ENCODE assay signal across 17 cellular contexts in the genomic region with DNA sequence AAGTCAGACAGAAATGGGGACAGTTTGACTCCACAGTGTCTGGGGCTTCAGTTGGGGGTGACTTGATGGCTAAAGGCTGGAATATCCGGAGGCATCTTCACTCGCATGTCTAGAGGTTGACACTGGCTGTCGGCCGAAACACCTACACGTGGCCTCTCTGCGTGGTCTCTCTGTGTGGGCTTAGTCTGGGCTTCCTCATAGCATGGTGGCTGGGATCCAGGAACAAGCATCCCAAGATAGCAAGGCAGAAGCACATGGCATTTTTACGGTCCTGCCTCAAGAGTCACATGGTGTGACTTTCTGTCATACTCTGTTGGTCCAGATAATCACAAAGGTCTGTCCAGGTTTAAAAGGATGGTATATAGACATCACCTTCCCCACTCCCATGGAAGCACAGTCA. TPM values are rescaled to one million over a fixed set of nuclear protein-coding genes. Genes with fewer than 3 reads are reported as not detected.
DNase-seq lines count a peak whose midpoint lies in the region; ATAC-seq and TF ChIP-seq lines count a peak whose summit lies in the region.
"Had no signal": no experiment of that assay in that cellular context is flagged by ENCODE, and none has a peak within 500 bp of the region (broad histone marks: within the 10 kb centered on the region; RNA-seq: fewer than 3 reads in every experiment).

No MANE protein-coding gene starts in this region.

- peak overlapping the region; percentile 5; the same call in 1 of the 2 replicates for H3K4me2 ChIP-seq in BLaER1
- H3K4me2 ChIP-seq: A549 had no signal

- TF ChIP-seq CTCF in heart right ventricle (IDR thresholded peaks at IDR 0.05): no peak

- peaks cover 8% of the 10 kb centered on the region for H3K4me1 ChIP-seq in BLaER1
- H3K4me1 ChIP-seq in heart right ventricle: peaks cover 3 to 90% (median 32%) of the 10 kb centered on the region in 9 donors
- H3K4me1 ChIP-seq: BE2C had no signal

- no peak overlapping the region for H3K27ac ChIP-seq in BLaER1
- peak overlapping the region in 4 of 10 donors; percentile 20 to 50 (median 42) for H3K27ac ChIP-seq in heart right ventricle
- H3K27ac ChIP-seq: A549, HL-60 had no signal

- H3K9me3 Mint-ChIP-seq in activated T-cell treated with anti-CD3 and anti-CD28 coated beads, Interleukin-2, amount 50 U/mL, for 72 hours: no peaks in the 10 kb centered on the region
- H3K9me3 Mint-ChIP-seq: CD8-positive, alpha-beta T cell had no signal

- in situ Hi-C loops in G401 (cut with HindIII; ENCODE audit: low sequenced_read_pairs): no loop called here

- H3K9me3 ChIP-seq in BLaER1 (no peaks in the 10 kb centered on the region), heart right ventricle (no peaks in the 10 kb centered on the region)
- H3K9me3 ChIP-seq: A549, BE2C had no signal

- peak; percentile 93 for DNase-seq in G401 (ENCODE audit: low spot score)
- peak; percentile 31 to 38 for DNase-seq in cerebellar nuclear complex (lab: John Stamatoyannopoulos, UW)
- peak in 1 of 2 donors; percentile 47 for DNase-seq in heart right ventricle
- no peak for DNase-seq in activated T-cell treated with anti-CD3 and anti-CD28 coated beads, Interleukin-2, amount 50 U/mL, for 72 hours
- no peak for DNase-seq in activated CD4-positive, alpha-beta T cell treated with anti-CD3 and anti-CD28 coated beads for 1 hour
- DNase-seq in GF-D8 (lab: John Stamatoyannopoulos, UW): no peak
- DNase-seq: BE2C; CD8-positive, alpha-beta T cell; COR-L47; DMS153; DMS79 treated with DMSO at 0.1 percent for 48 hours; EL; GDM1 had no signal

- 0 out of 2 replicates have a peak, but pooled peaks cover 7% of the 10 kb centered on the region for H4K20me1 ChIP-seq in BLaER1

- H3K27ac Mint-ChIP-seq in activated T-cell treated with anti-CD3 and anti-CD28 coated beads, Interleukin-2, amount 50 U/mL, for 72 hours: no peak overlapping the region
- H3K27ac Mint-ChIP-seq: CD14-positive monocyte; CD8-positive, alpha-beta T cell had no signal

- intact Hi-C loops in heart right ventricle (cut with DNase I): no loop called here

- ATAC-seq in heart right ventricle: peak; percentile 19 to 84 (median 74)
- ATAC-seq in activated T-cell treated with anti-CD3 and anti-CD28 coated beads, Interleukin-2, amount 50 U/mL, for 72 hours (replicated peaks in 1 of 2): no peak
- ATAC-seq: A549; CD8-positive, alpha-beta T cell had no signal

- H3K4me3 Mint-ChIP-seq in activated T-cell treated with anti-CD3 and anti-CD28 coated beads, Interleukin-2, amount 50 U/mL, for 72 hours: no peak overlapping the region
- H3K4me3 Mint-ChIP-seq: CD14-positive monocyte; CD8-positive, alpha-beta T cell had no signal

- H3K36me3 Mint-ChIP-seq in activated T-cell treated with anti-CD3 and anti-CD28 coated beads, Interleukin-2, amount 50 U/mL, for 72 hours (ENCODE audit: insufficient read depth in 2 of 2): no peaks in the 10 kb centered on the region
- H3K36me3 Mint-ChIP-seq: CD14-positive monocyte; CD8-positive, alpha-beta T cell had no signal

- H3K4me3 ChIP-seq in BLaER1 (no peak overlapping the region), heart right ventricle (no peak overlapping the region)
- H3K4me3 ChIP-seq: A549 had no signal

- 53 to 60% methylated on average over 7 of the region's 7 CpGs for WGBS in heart right ventricle, 2 donors

- no peaks in the 10 kb centered on the region for H3K27me3 ChIP-seq in BLaER1
- no peaks in the 10 kb centered on the region for H3K27me3 ChIP-seq in heart right ventricle
- H3K27me3 ChIP-seq: BE2C had no signal

- H3K4me1 Mint-ChIP-seq in activated T-cell treated with anti-CD3 and anti-CD28 coated beads, Interleukin-2, amount 50 U/mL, for 72 hours (ENCODE audit: low read depth): no peaks in the 10 kb centered on the region
- H3K4me1 Mint-ChIP-seq: CD14-positive monocyte had no signal

- H3K36me3 ChIP-seq in BLaER1: 0 out of 2 replicates have a peak, but pooled peaks cover 4% of the 10 kb centered on the region
- no peaks in the 10 kb centered on the region for H3K36me3 ChIP-seq in heart right ventricle
- H3K36me3 ChIP-seq: BE2C had no signal

- H3K27me3 Mint-ChIP-seq in activated T-cell treated with anti-CD3 and anti-CD28 coated beads, Interleukin-2, amount 50 U/mL, for 72 hours (ENCODE audit: low read depth): peaks cover 18% of the 10 kb centered on the region

- no peak overlapping the region for H3K9ac ChIP-seq in BLaER1

RNA-seq across cellular contexts. Expression of gene MAGI1, which starts 34.5 kb away (rescaled TPM):
- total RNA-seq in G401 (2014; rRNA removed; shearing (Covaris generic)): 7.7 and 11.0 TPM in 2 replicates
- 10 to 100 TPM; 19.4 to 58.2 (median 43.6) TPM for total RNA-seq in heart right ventricle
- 10 to 100 TPM in 1 of 2 donors, 1 to 10 TPM in 1; 5.7 to 21.9 TPM for polyA plus RNA-seq in heart right ventricle
- under 1 TPM; 0.41 to 0.67 TPM for total RNA-seq in activated T-cell treated with anti-CD3 and anti-CD28 coated beads, Interleukin-2, amount 50 U/mL, for 72 hours
- total RNA-seq: CD8-positive, alpha-beta T cell had no signal
- polyA plus RNA-seq: CD14-positive monocyte had no signal

Comparison
In these comparisons a context has a peak if more than half of its experiments do, and no peak if none do; other contexts are left out.
1. DNase-seq: peak in G401 (single experiment) and cerebellar nuclear complex (2 of 2); none in activated T-cell treated with anti-CD3 and anti-CD28 coated beads, Interleukin-2, amount 50 U/mL, for 72 hours (0 of 2), activated CD4-positive, alpha-beta T cell treated with anti-CD3 and anti-CD28 coated beads for 1 hour (single experiment) and GF-D8 (single experiment).
2. ATAC-seq: peak in heart right ventricle (8 of 8); none in activated T-cell treated with anti-CD3 and anti-CD28 coated beads, Interleukin-2, amount 50 U/mL, for 72 hours (0 of 2).